18 cellular contexts compared by ENCODE assay signal in the genomic region with DNA sequence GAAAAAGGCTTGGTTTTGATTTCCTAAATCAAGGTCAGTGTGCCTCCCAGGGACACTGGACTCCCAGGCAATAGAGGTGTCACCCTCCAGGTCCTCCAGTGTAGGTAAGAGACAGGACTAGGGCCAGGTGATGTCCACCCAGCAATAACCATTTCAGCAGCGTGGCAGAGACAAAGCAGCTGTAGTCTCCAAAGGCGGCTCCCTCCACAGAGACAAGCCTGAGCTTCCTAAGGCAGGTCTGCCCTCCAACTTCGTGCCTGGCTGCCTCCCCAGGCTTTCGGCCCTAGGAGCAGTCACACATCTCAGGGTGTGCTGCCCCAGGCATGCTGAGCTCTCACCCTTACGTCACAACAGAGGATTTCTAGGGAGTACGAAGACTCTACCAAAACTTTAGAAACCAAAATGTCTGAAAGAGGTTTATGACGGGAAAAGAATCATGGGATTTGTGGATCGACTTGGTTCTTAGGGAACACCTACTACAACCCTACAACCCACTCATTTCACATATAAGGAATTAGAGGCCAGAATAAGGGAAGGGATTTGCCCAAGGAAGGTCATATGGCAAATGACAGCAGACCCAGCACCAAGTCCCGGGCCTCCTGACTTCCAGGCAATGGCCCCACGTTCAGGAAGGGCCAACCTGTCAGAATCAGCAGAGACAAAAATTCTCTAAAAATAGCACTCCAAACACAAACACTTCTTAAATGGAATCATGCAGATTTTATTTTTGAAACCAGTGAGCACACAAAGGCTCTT.
DNase-seq lines count a peak whose midpoint lies in the region; ATAC-seq and TF ChIP-seq lines count a peak whose summit lies in the region.
"Had no signal": no experiment of that assay in that cellular context is flagged by ENCODE, and none has a peak within 500 bp of the region (broad histone marks: within the 10 kb centered on the region; RNA-seq: fewer than 3 reads in every experiment).

No MANE protein-coding gene starts in this region.

- no peak for TF ChIP-seq CTCF in SK-N-SH (IDR thresholded peaks at IDR 0.05)
- TF ChIP-seq CTCF in vagina (IDR thresholded peaks at IDR 0.05), result no peak

- no peaks in the 10 kb centered on the region for H3K9me3 ChIP-seq in SK-N-SH
- no peaks in the 10 kb centered on the region for H3K9me3 ChIP-seq in vagina
- H3K9me3 ChIP-seq: gastrocnemius medialis, left lung, pancreas, SJSA1, upper lobe of left lung had no signal

- peak overlapping the region; percentile 71 for H3K56ac ChIP-seq in mesendoderm (ENCODE audit: low read length)

- H2AFZ ChIP-seq in SK-N-SH (ENCODE audit: low read depth), result no peak overlapping the region
- H2AFZ ChIP-seq: GM23248 had no signal

- H3F3A ChIP-seq in SK-N-SH (replicated peaks; ENCODE audit: insufficient read depth), result no peaks in the 10 kb centered on the region

- no peak for TF ChIP-seq RAD21 in SK-N-SH (IDR thresholded peaks at IDR 0.05; ENCODE audit: low read length)

- peak overlapping the region; percentile 50 for H3K23ac ChIP-seq in mesendoderm (ENCODE audit: low read length)

- H4K5ac ChIP-seq in mesendoderm (ENCODE audit: low read length), result no peak overlapping the region

- CTCF ChIA-PET in SK-N-SH (lab: Yijun Ruan, JAX), result interaction anchor here (0.6 to 12.7 kb wide), 44 partner anchors 11 to 503 kb away, joined by 3 to 407 read pairs (median 5); partner anchors contain the start of genes HNRNPA0, KLHL3 and PKD2L2

- no peak overlapping the region for H2BK5ac ChIP-seq in mesendoderm (ENCODE audit: low read length)

- TF ChIP-seq EP300 in SK-N-SH (IDR thresholded peaks at IDR 0.05; ENCODE audit: borderline replicate concordance in 1 of 2, low read depth in 1 of 2, low read length in 1 of 2), result no peak

- H4K8ac ChIP-seq in mesendoderm (ENCODE audit: low read depth, low read length), result no peak overlapping the region

- intact Hi-C loops in Right ventricle myocardium superior (cut with DNase I), result no loop called here
- intact Hi-C loops in vagina (cut with DNase I), result loop anchor here (5.0 kb wide), 1 partner anchor 117 kb away; no protein-coding TSS in a partner anchor

- H3K36me3 ChIP-seq in SK-N-SH (replicated peaks in 1 of 2; ENCODE audit: control insufficient read depth in 1 of 2, insufficient read depth in 2 of 2, low read length in 1 of 2) (no peaks in the 10 kb centered on the region), mesendoderm (ENCODE audit: control insufficient read depth, insufficient read depth, low read length) (no peaks in the 10 kb centered on the region), vagina (no peaks in the 10 kb centered on the region)
- H3K36me3 ChIP-seq: gastrocnemius medialis, left lung, pancreas, SJSA1, upper lobe of left lung had no signal

- ATAC-seq in SK-N-SH treated with all-trans-retinoic acid at 6 μM for 48 hours (peak; percentile 17), Right ventricle myocardium superior (ENCODE audit: poor library complexity) (peak; percentile 37), HG02884 (IDR thresholded peaks at IDR 0.05; ENCODE audit: unreplicated experiment) (no peak)

- H3K79me1 ChIP-seq in mesendoderm (ENCODE audit: low read length), result no peaks in the 10 kb centered on the region

- no peak overlapping the region for H2BK120ac ChIP-seq in mesendoderm (ENCODE audit: low read depth, low read length)

- H3K4me1 ChIP-seq in SK-N-SH (ENCODE audit: control insufficient read depth in 1 of 2, insufficient read depth in 2 of 2, low read depth in 1 of 2, low read length in 1 of 2), result peaks cover 0 to 3% of the 10 kb centered on the region in 2 experiments; a peak in 1 of 4 replicates
- peaks cover 6% of the 10 kb centered on the region for H3K4me1 ChIP-seq in mesendoderm (ENCODE audit: control insufficient read depth, low read depth, low read length)
- H3K4me1 ChIP-seq in vagina, result peaks cover 17% of the 10 kb centered on the region
- H3K4me1 ChIP-seq: Caco-2, left lung, SJSA1 had no signal

- WGBS in SK-N-SH (ENCODE audit: low lambda C conversion rate), result 84% methylated on average over 8 of the region's 10 CpGs
- WGBS in mesendoderm (ENCODE audit: extremely low coverage, insufficient coverage, low lambda C conversion rate), result no CpG with 5 or more reads among the region's 10 CpGs

- no peaks in the 10 kb centered on the region for H3K27me3 ChIP-seq in SK-N-SH (ENCODE audit: insufficient read depth)
- H3K27me3 ChIP-seq in mesendoderm (ENCODE audit: insufficient read depth, low read length, poor library complexity), result no peaks in the 10 kb centered on the region
- no peaks in the 10 kb centered on the region for H3K27me3 ChIP-seq in vagina
- H3K27me3 ChIP-seq: gastrocnemius medialis, left lung, pancreas, upper lobe of left lung had no signal

- H3K4me3 ChIP-seq in SK-N-SH (ENCODE audit: low read depth in 2 of 2, low read length in 1 of 2) (no peak overlapping the region), mesendoderm (ENCODE audit: low read length) (no peak overlapping the region), vagina (no peak overlapping the region)
- H3K4me3 ChIP-seq: gastrocnemius medialis, GM23248, left lung, pancreas, SJSA1, upper lobe of left lung had no signal

- TF ChIP-seq POLR2A in vagina (IDR thresholded peaks at IDR 0.05), result no peak

- no peaks in the 10 kb centered on the region for H4K20me1 ChIP-seq in SK-N-SH (ENCODE audit: insufficient read depth)

- H3K4me2 ChIP-seq in SK-N-SH (no peak overlapping the region), mesendoderm (ENCODE audit: low read length) (no peak overlapping the region)

- H3K27ac ChIP-seq in SK-N-SH (ENCODE audit: low read depth in 2 of 2, low read length in 1 of 2) (no peak overlapping the region), mesendoderm (ENCODE audit: low read depth, low read length) (no peak overlapping the region), vagina (peak overlapping the region; percentile 15)
- H3K27ac ChIP-seq: 22Rv1, gastrocnemius medialis, GM23248, pancreas, SJSA1 had no signal

- H3K18ac ChIP-seq in mesendoderm (ENCODE audit: low read length), result no peak overlapping the region

- POLR2A ChIA-PET in SK-N-SH (lab: Yijun Ruan, JAX), result interaction anchor here (1.2 to 1.8 kb wide), 2 partner anchors 113 to 123 kb away, joined by 6 to 7 read pairs; partner anchors contain the start of gene HNRNPA0

- no peaks in the 10 kb centered on the region for H3K9me2 ChIP-seq in SK-N-SH

- peak overlapping the region; percentile 56 for H2AK5ac ChIP-seq in mesendoderm (ENCODE audit: low read length)

- DNase-seq in SK-N-SH (no peak), Right ventricle myocardium superior (no peak), mesendoderm (peak; percentile 15), vagina (ENCODE audit: extremely low spot score in 2 of 2) (no peak), NCI-H446 (lab: John Stamatoyannopoulos, UW) (no peak), AML-193 (lab: John Stamatoyannopoulos, UW) (no peak)
- DNase-seq: gastrocnemius medialis; left lung; stimulated activated CD4-positive, alpha-beta T cell treated with anti-CD3 and anti-CD28 coated beads, Interleukin-2, amount 100 ng/mL, for 24 hours; stimulated activated naive CD8-positive, alpha-beta T cell treated with anti-CD3 and anti-CD28 coated beads, Interleukin-15, Interleukin-2, amounts not matched to agents 100 U/mL and 50 U/mL, for 24 hours; upper lobe of left lung had no signal

- H3K9ac ChIP-seq in SK-N-SH, result no peak overlapping the region
- H3K9ac ChIP-seq in mesendoderm (ENCODE audit: low read length), result peak overlapping the region; percentile 44
- H3K9ac ChIP-seq: GM23248 had no signal

- no peaks in the 10 kb centered on the region for H3K79me2 ChIP-seq in SK-N-SH (ENCODE audit: insufficient read depth)
- H3K79me2 ChIP-seq in mesendoderm (ENCODE audit: control insufficient read depth, insufficient read depth, low read length), result no peaks in the 10 kb centered on the region

- no peak overlapping the region for H2BK15ac ChIP-seq in mesendoderm (replicated peaks; ENCODE audit: low read depth)

- no peak overlapping the region for H3K4ac ChIP-seq in mesendoderm (ENCODE audit: low read depth, low read length)

TF ChIP-seq in SK-N-SH treated with all-trans-retinoic acid at 6 μM for 48 hours, 23 proteins besides CTCF, POLR2A, EP300 and RAD21 (continues in another document):
- TF ChIP-seq ZFP3 (CRISPR knock-in tag; IDR thresholded peaks at IDR 0.05) (no peak), CSDC2 (CRISPR knock-in tag; IDR thresholded peaks at IDR 0.05) (no peak), TCF4 (CRISPR knock-in tag; IDR thresholded peaks at IDR 0.05; ENCODE audit: borderline replicate concordance) (no peak), SNAI2 (CRISPR knock-in tag; IDR thresholded peaks at IDR 0.05) (no peak), ISL1 (CRISPR knock-in tag; IDR thresholded peaks at IDR 0.05) (no peak), ZNF70 (CRISPR knock-in tag; IDR thresholded peaks at IDR 0.05) (no peak)
- TF ChIP-seq, protein P1, sequence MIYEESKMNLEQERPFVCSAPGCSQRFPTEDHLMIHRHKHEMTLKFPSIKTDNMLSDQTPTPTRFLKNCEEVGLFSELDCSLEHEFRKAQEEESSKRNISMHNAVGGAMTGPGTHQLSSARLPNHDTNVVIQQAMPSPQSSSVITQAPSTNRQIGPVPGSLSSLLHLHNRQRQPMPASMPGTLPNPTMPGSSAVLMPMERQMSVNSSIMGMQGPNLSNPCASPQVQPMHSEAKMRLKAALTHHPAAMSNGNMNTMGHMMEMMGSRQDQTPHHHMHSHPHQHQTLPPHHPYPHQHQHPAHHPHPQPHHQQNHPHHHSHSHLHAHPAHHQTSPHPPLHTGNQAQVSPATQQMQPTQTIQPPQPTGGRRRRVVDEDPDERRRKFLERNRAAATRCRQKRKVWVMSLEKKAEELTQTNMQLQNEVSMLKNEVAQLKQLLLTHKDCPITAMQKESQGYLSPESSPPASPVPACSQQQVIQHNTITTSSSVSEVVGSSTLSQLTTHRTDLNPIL (CRISPR knock-in tag; IDR thresholded peaks at IDR 0.05; ENCODE audit: low read depth), result no peak

TF ChIP-seq in SK-N-SH, 30 proteins besides CTCF, POLR2A, EP300 and RAD21:
- TF ChIP-seq SMC3 (IDR thresholded peaks at IDR 0.05; ENCODE audit: low read depth, low read length), result no peak
- TF ChIP-seq TAF1 (IDR thresholded peaks at IDR 0.05; ENCODE audit: borderline replicate concordance, low read depth, low read length), result no peak
- TF ChIP-seq RCOR1 (IDR thresholded peaks at IDR 0.05; ENCODE audit: low read length), result no peak
- no peak for TF ChIP-seq JUND (IDR thresholded peaks at IDR 0.05)
